In genomic region chr9:95025213-95026170, GRCh38 we compare ENCODE assay signal across 8 cellular contexts.
DNase-seq lines count a peak whose midpoint lies in the region; ATAC-seq, FAIRE-seq and TF ChIP-seq lines count a peak whose summit lies in the region.

No MANE protein-coding gene starts in this region.

- ATAC-seq in GM21390 (IDR thresholded peaks at IDR 0.05; ENCODE audit: unreplicated experiment): no peak
- ATAC-seq in HG02840 (IDR thresholded peaks at IDR 0.05; ENCODE audit: low FRiP score, unreplicated experiment): no peak

- H2AFZ ChIP-seq in keratinocyte (ENCODE audit: control insufficient read depth, low read length): no peak overlapping the region

- CTCF ChIA-PET in HEK293 (lab: Yijun Ruan, JAX): interaction anchor here (0.6 to 2.2 kb wide), 14 partner anchors 14 to 360 kb away, joined by 3 to 10 read pairs (median 4); no protein-coding TSS in a partner anchor

- no peaks in the 10 kb centered on the region for H3K27me3 ChIP-seq in keratinocyte (ENCODE audit: control insufficient read depth, extremely low read depth, insufficient read depth, low read length)

- DNase-seq in amniotic epithelial cell (ENCODE audit: low read depth) (peak; percentile 99), keratinocyte (ENCODE audit: low read depth, low spot score) (no peak), stromal cell of bone marrow (ENCODE audit: low read depth) (peak; percentile 88), NCI-H146 (lab: John Stamatoyannopoulos, UW) (no peak), islet precursor cell (no peak)

- no peaks in the 10 kb centered on the region for H4K20me1 ChIP-seq in keratinocyte (ENCODE audit: control insufficient read depth, extremely low read depth, insufficient read depth, low read length)

- H3K4me2 ChIP-seq in keratinocyte (ENCODE audit: control insufficient read depth, extremely low read depth, insufficient read depth, low read depth, low read length): no peak overlapping the region

- H3K79me2 ChIP-seq in keratinocyte (ENCODE audit: control insufficient read depth, insufficient read depth, low read length): peaks cover 74% of the 10 kb centered on the region

- dilution Hi-C loops in keratinocyte (cut with MboI; ENCODE audit: extremely low pct_ligation_motif_present, low sequenced_read_pairs): no loop called here

- no peaks in the 10 kb centered on the region for H3K9me3 ChIP-seq in HEK293 (ENCODE audit: control insufficient read depth, insufficient read depth, low read depth, low read length)
- no peaks in the 10 kb centered on the region for H3K9me3 ChIP-seq in keratinocyte (ENCODE audit: control insufficient read depth, low read depth, low read length)

- H3K36me3 ChIP-seq in HEK293 (ENCODE audit: control insufficient read depth in 2 of 2, insufficient read depth in 1 of 2, low read length in 2 of 2) (peaks cover 0 to 10% of the 10 kb centered on the region in 2 experiments; a peak in 1 of 3 replicates), keratinocyte (ENCODE audit: control insufficient read depth in 2 of 2, extremely low read depth in 1 of 2, insufficient read depth in 2 of 2, low read length in 2 of 2) (peaks cover 7 to 23% of the 10 kb centered on the region in 2 experiments)

- peak; percentile 20 for FAIRE-seq in keratinocyte (lab: Jason Lieb, UNC)

- TF ChIP-seq CTCF in HEK293 (tag by site-specific recombination; IDR thresholded peaks at IDR 0.05) (no peak), keratinocyte (optimal IDR thresholded peaks at IDR 0.05 in 1 of 3, IDR thresholded peaks at IDR 0.05 in 1 of 3, conservative IDR thresholded peaks at IDR 0.05 in 1 of 3; ENCODE audit: extremely low read depth in 1 of 3, insufficient read depth in 2 of 3, low read length in 3 of 3) (peak; percentile 6 to 23 (median 10))

- H3K4me1 ChIP-seq in HEK293 (ENCODE audit: control insufficient read depth, insufficient read depth, low read length): peaks cover 18% of the 10 kb centered on the region
- H3K4me1 ChIP-seq in keratinocyte (ENCODE audit: control insufficient read depth, extremely low read depth, insufficient read depth, low read length): peaks cover 56% of the 10 kb centered on the region

- H3K4me3 ChIP-seq in HEK293 (ENCODE audit: low read depth, low read length): no peak overlapping the region
- no peak overlapping the region for H3K4me3 ChIP-seq in keratinocyte (ENCODE audit: control insufficient read depth in 2 of 3, extremely low read depth in 1 of 3, insufficient read depth in 2 of 3, low read depth in 1 of 3, low read length in 3 of 3)

- POLR2A ChIA-PET in HEK293 (lab: Yijun Ruan, JAX): interaction anchor here (0.9 to 2.8 kb wide), 9 partner anchors 9 to 333 kb away, joined by 3 to 9 read pairs (median 4); no protein-coding TSS in a partner anchor

- H3K9ac ChIP-seq in keratinocyte (ENCODE audit: control insufficient read depth, extremely low read depth, insufficient read depth, low read length): peak overlapping the region; percentile 18

- H3K27ac ChIP-seq in HEK293 (ENCODE audit: extremely low read depth, low read depth, low read length) (no peak overlapping the region), keratinocyte (ENCODE audit: control insufficient read depth, insufficient read depth, low read length) (peak overlapping the region; percentile 90)

- H3K9me1 ChIP-seq in keratinocyte (ENCODE audit: control insufficient read depth, extremely low read depth, insufficient read depth, low read length): no peaks in the 10 kb centered on the region

TF ChIP-seq in HEK293, 187 proteins besides CTCF, POLR2A, EP300 and RAD21 (continues in another document):
- TF ChIP-seq ZEB2 (tag by site-specific recombination; IDR thresholded peaks at IDR 0.05): peak; percentile 86
- TF ChIP-seq WT1 (tag by site-specific recombination; IDR thresholded peaks at IDR 0.05): peak; percentile 81
- 0 out of 2 replicates have a peak, but pooled peaks have one; percentile 38 for TF ChIP-seq ZNF18 (tag by site-specific recombination; IDR thresholded peaks at IDR 0.05)
- no peak for TF ChIP-seq SCRT2 (tag by site-specific recombination; IDR thresholded peaks at IDR 0.05)
- TF ChIP-seq PRDM10 (tag by site-specific recombination; IDR thresholded peaks at IDR 0.05): peak; percentile 94
- peak; percentile 98 for TF ChIP-seq ZBTB44 (tag by site-specific recombination; IDR thresholded peaks at IDR 0.05)
- 0 out of 2 replicates have a peak, but pooled peaks have one; percentile 33 for TF ChIP-seq PRDM1 (tag by site-specific recombination; IDR thresholded peaks at IDR 0.05)
- TF ChIP-seq HOXD13 (CRISPR knock-in tag; IDR thresholded peaks at IDR 0.05; ENCODE audit: borderline replicate concordance): peak; percentile 70; the same call in 1 of the 2 replicates
- peak; percentile 75 for TF ChIP-seq ZNF629 (tag by site-specific recombination; IDR thresholded peaks at IDR 0.05)
- TF ChIP-seq BCL6B (tag by site-specific recombination; IDR thresholded peaks at IDR 0.05): 0 out of 2 replicates have a peak, but pooled peaks have one; percentile 24
- TF ChIP-seq ZNF596 (tag by site-specific recombination; IDR thresholded peaks at IDR 0.05): no peak
- peak; percentile 74; the same call in 1 of the 2 replicates for TF ChIP-seq MZF1 (tag by site-specific recombination; IDR thresholded peaks at IDR 0.05; ENCODE audit: borderline replicate concordance)

Comparison
In these comparisons a context has a peak if more than half of its experiments do, and no peak if none do; other contexts are left out.
1. DNase-seq: peak in amniotic epithelial cell (single experiment) and stromal cell of bone marrow (single experiment); none in keratinocyte (single experiment), NCI-H146 (single experiment) and islet precursor cell (single experiment).